Comparison of ENCODE assay signal across 14 cellular contexts in genomic region chr12:38711055-38711454, GRCh38.
DNase-seq lines count a peak whose midpoint lies in the region; ATAC-seq and TF ChIP-seq lines count a peak whose summit lies in the region.
"Had no signal": no experiment of that assay in that cellular context is flagged by ENCODE, and none has a peak within 500 bp of the region (broad histone marks: within the 10 kb centered on the region; RNA-seq: fewer than 3 reads in every experiment).

No MANE protein-coding gene starts in this region.

- DNase-seq in GM13976 (ENCODE audit: low spot score) = peak; percentile 18
- DNase-seq in Kasumi-1 (lab: John Stamatoyannopoulos, UW) = no peak
- DNase-seq in anterior cingulate cortex (lab: John Stamatoyannopoulos, UW) = no peak
- no peak for DNase-seq in posterior cingulate gyrus
- no peak for DNase-seq in Right ventricle myocardium inferior (ENCODE audit: missing footprints)
- DNase-seq: activated CD4-positive, CD25-positive, alpha-beta regulatory T cell treated with anti-CD3 and anti-CD28 coated beads, Interleukin-2, amount 50 U/mL, for 72 hours; activated effector memory CD4-positive, alpha-beta T cell treated with anti-CD3 and anti-CD28 coated beads, Interleukin-2, amount 50 U/mL, for 16 hours; foreskin melanocyte; NCI-H146; spleen had no signal

- no peak for TF ChIP-seq CTCF in GM13976 (IDR thresholded peaks at IDR 0.05; ENCODE audit: borderline replicate concordance, control extremely low read depth, extremely low read depth, insufficient read depth, missing control alignments)

- ATAC-seq in GM19372 (IDR thresholded peaks at IDR 0.05; ENCODE audit: low read depth, unreplicated experiment) (peak; percentile 82), HG02798 (IDR thresholded peaks at IDR 0.05; ENCODE audit: poor library complexity, unreplicated experiment) (peak; percentile 90), HG03571 (IDR thresholded peaks at IDR 0.05; ENCODE audit: unreplicated experiment) (peak; percentile 63), Right ventricle myocardium inferior (no peak)
- ATAC-seq: SK-N-SH treated with all-trans-retinoic acid at 6 μM for 48 hours had no signal

- intact Hi-C loops in posterior cingulate gyrus (cut with DNase I) (no loop called here), Right ventricle myocardium inferior (cut with DNase I) (no loop called here)

- in situ Hi-C loops in GM13976 (cut with MboI; ENCODE audit: low sequenced_read_pairs, unreplicated experiment) = no loop called here
